9 cellular contexts compared by ENCODE assay signal in the genomic region with DNA sequence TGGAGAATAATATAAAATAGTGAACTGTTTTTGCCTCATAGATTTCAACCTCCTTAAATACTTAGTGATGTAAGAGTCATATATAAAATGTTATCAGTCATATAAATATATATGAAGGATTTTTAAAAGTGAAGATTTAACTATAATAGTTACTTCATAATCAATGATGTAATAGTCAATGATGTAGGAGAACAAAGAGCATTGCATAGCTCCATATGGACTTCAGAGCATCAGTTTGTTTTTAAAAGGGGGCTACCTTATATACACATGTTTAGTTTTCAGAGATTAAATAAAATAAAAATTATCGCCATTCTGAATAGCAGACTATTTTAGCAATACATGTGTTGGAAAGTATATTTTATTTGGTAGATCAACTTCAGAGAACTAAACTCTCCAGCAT. TPM values are rescaled to one million over a fixed set of nuclear protein-coding genes. Genes with fewer than 3 reads are reported as not detected.
DNase-seq lines count a peak whose midpoint lies in the region; ATAC-seq, FAIRE-seq and TF ChIP-seq lines count a peak whose summit lies in the region.
"Had no signal": no experiment of that assay in that cellular context is flagged by ENCODE, and none has a peak within 500 bp of the region (broad histone marks: within the 10 kb centered on the region; RNA-seq: fewer than 3 reads in every experiment).

No MANE protein-coding gene starts in this region.

- H3K27me3 Mint-ChIP-seq in activated naive CD4-positive, alpha-beta T cell treated with anti-CD3 and anti-CD28 coated beads, Interleukin-2, amount 50 U/mL, for 24 hours, result no peaks in the 10 kb centered on the region
- H3K27me3 Mint-ChIP-seq in activated CD4-positive, alpha-beta T cell treated with anti-CD3 and anti-CD28 coated beads, Interleukin-2, amount 10 ng/mL, durations not matched to agents 24 days and 14 days, result no peaks in the 10 kb centered on the region

- ATAC-seq in activated naive CD4-positive, alpha-beta T cell treated with anti-CD3 and anti-CD28 coated beads, Interleukin-2, amount 50 U/mL, for 72 hours, result no peak

- no peaks in the 10 kb centered on the region for H3K36me3 ChIP-seq in hepatocyte (replicated peaks; ENCODE audit: insufficient read depth, low read depth)
- H3K36me3 ChIP-seq in thymus (ENCODE audit: control insufficient read depth, insufficient read depth), result peaks cover 6% of the 10 kb centered on the region

- H3K9me3 Mint-ChIP-seq in activated naive CD4-positive, alpha-beta T cell treated with anti-CD3 and anti-CD28 coated beads, Interleukin-2, amount 50 U/mL, for 24 hours, result no peaks in the 10 kb centered on the region
- no peaks in the 10 kb centered on the region for H3K9me3 Mint-ChIP-seq in activated naive CD4-positive, alpha-beta T cell treated with anti-CD3 and anti-CD28 coated beads, Interleukin-2, amount 50 U/mL, for 72 hours
- no peaks in the 10 kb centered on the region for H3K9me3 Mint-ChIP-seq in activated CD4-positive, alpha-beta T cell treated with anti-CD3 and anti-CD28 coated beads, Interleukin-2, amount 10 ng/mL, durations not matched to agents 24 days and 14 days

- H2AFZ ChIP-seq in hepatocyte, result no peak overlapping the region

- H3K27me3 ChIP-seq in hepatocyte (no peaks in the 10 kb centered on the region), thymus (ENCODE audit: control insufficient read depth, insufficient read depth) (no peaks in the 10 kb centered on the region)

- H3K9me3 ChIP-seq in hepatocyte (ENCODE audit: low read depth), result no peaks in the 10 kb centered on the region
- H3K9me3 ChIP-seq in thymus (ENCODE audit: control insufficient read depth), result no peaks in the 10 kb centered on the region

- H3K4me3 ChIP-seq in hepatocyte (peak overlapping the region; percentile 79), thymus (ENCODE audit: low read length) (peak overlapping the region; percentile 32)

- H3K4me1 Mint-ChIP-seq in activated naive CD4-positive, alpha-beta T cell treated with anti-CD3 and anti-CD28 coated beads, Interleukin-2, amount 50 U/mL, for 24 hours, result peaks cover 43% of the 10 kb centered on the region
- peaks cover 24% of the 10 kb centered on the region for H3K4me1 Mint-ChIP-seq in activated CD4-positive, alpha-beta T cell treated with anti-CD3 and anti-CD28 coated beads, Interleukin-2, amount 10 ng/mL, durations not matched to agents 24 days and 14 days

- peaks cover 75% of the 10 kb centered on the region for H3K79me2 ChIP-seq in hepatocyte

- H4K20me1 ChIP-seq in hepatocyte (ENCODE audit: insufficient read depth, poor library complexity, severe bottlenecking), result peaks cover 4% of the 10 kb centered on the region

- WGBS in hepatocyte (ENCODE audit: low lambda C conversion rate, missing lambda C conversion rate), result 86% methylated on average over 1 of the region's 1 CpG
- 90% methylated on average over 1 of the region's 1 CpG for WGBS in thymus

- DNase-seq in activated naive CD4-positive, alpha-beta T cell treated with anti-CD3 and anti-CD28 coated beads, Interleukin-2, amount 50 U/mL, for 72 hours (ENCODE audit: low spot score in 2 of 2), result no peak
- DNase-seq in hepatocyte (ENCODE audit: low spot score) (no peak), urothelium cell line (ENCODE audit: low spot score) (no peak), iPS-NIHi7 (ENCODE audit: extremely low spot score) (no peak)
- no peak for DNase-seq in activated CD4-positive, alpha-beta T cell treated with anti-CD3 and anti-CD28 coated beads, Interleukin-2, amount 10 ng/mL, durations not matched to agents 24 days and 14 days
- DNase-seq: COR-L47 had no signal

- no peak for FAIRE-seq in urothelium cell line (lab: Jason Lieb, UNC)

- H3K27ac ChIP-seq in VCaP (peak overlapping the region; percentile 97; the same call in 1 of the 2 replicates), hepatocyte (no peak overlapping the region), thymus (ENCODE audit: low read depth) (no peak overlapping the region)

- peak overlapping the region; percentile 95 for H3K27ac Mint-ChIP-seq in activated naive CD4-positive, alpha-beta T cell treated with anti-CD3 and anti-CD28 coated beads, Interleukin-2, amount 50 U/mL, for 24 hours
- H3K27ac Mint-ChIP-seq in activated naive CD4-positive, alpha-beta T cell treated with anti-CD3 and anti-CD28 coated beads, Interleukin-2, amount 50 U/mL, for 72 hours, result peak overlapping the region in 1 of 2 donors; percentile 2
- no peak overlapping the region for H3K27ac Mint-ChIP-seq in activated CD4-positive, alpha-beta T cell treated with anti-CD3 and anti-CD28 coated beads, Interleukin-2, amount 10 ng/mL, durations not matched to agents 24 days and 14 days

- no peak overlapping the region for H3K4me3 Mint-ChIP-seq in activated naive CD4-positive, alpha-beta T cell treated with anti-CD3 and anti-CD28 coated beads, Interleukin-2, amount 50 U/mL, for 24 hours
- H3K4me3 Mint-ChIP-seq in activated CD4-positive, alpha-beta T cell treated with anti-CD3 and anti-CD28 coated beads, Interleukin-2, amount 10 ng/mL, durations not matched to agents 24 days and 14 days, result no peak overlapping the region

- peak overlapping the region; percentile 77 for H3K4me2 ChIP-seq in hepatocyte

- intact Hi-C loops in activated CD4-positive, alpha-beta T cell treated with anti-CD3 and anti-CD28 coated beads, Interleukin-2, amount 10 ng/mL, durations not matched to agents 24 days and 14 days (cut with micrococcal nuclease), result loop anchor here (2.0 to 10.0 kb wide), 4 partner anchors 13 to 761 kb away; partner anchors contain the start of gene ARHGAP12

- no peaks in the 10 kb centered on the region for H3K9me2 ChIP-seq in hepatocyte (replicated peaks; ENCODE audit: insufficient read depth)

- TF ChIP-seq CTCF in VCaP (conservative IDR thresholded peaks at IDR 0.05) (no peak), hepatocyte (IDR thresholded peaks at IDR 0.05; ENCODE audit: poor library complexity) (no peak)

- peaks cover 2% of the 10 kb centered on the region for H3K36me3 Mint-ChIP-seq in activated naive CD4-positive, alpha-beta T cell treated with anti-CD3 and anti-CD28 coated beads, Interleukin-2, amount 50 U/mL, for 24 hours
- peaks cover 0 to 7% of the 10 kb centered on the region in 2 donors for H3K36me3 Mint-ChIP-seq in activated naive CD4-positive, alpha-beta T cell treated with anti-CD3 and anti-CD28 coated beads, Interleukin-2, amount 50 U/mL, for 72 hours
- peaks cover 20% of the 10 kb centered on the region for H3K36me3 Mint-ChIP-seq in activated CD4-positive, alpha-beta T cell treated with anti-CD3 and anti-CD28 coated beads, Interleukin-2, amount 10 ng/mL, durations not matched to agents 24 days and 14 days (ENCODE audit: low read depth)

- peaks cover 4% of the 10 kb centered on the region for H3K4me1 ChIP-seq in hepatocyte (ENCODE audit: insufficient read depth)
- H3K4me1 ChIP-seq in thymus (ENCODE audit: control insufficient read depth, insufficient read depth, low read length), result peaks cover 8% of the 10 kb centered on the region

RNA-seq across cellular contexts. Expression of gene EPC1, which starts 29.1 kb away (rescaled TPM):
- 10 to 100 TPM; 28.3 to 40.2 TPM for total RNA-seq in activated naive CD4-positive, alpha-beta T cell treated with anti-CD3 and anti-CD28 coated beads, Interleukin-2, amount 50 U/mL, for 72 hours
- 31.4 and 36.3 TPM in 2 replicates for total RNA-seq in hepatocyte
- polyA plus RNA-seq in hepatocyte (19.4 and 19.8 TPM in 2 replicates), thymus (35.2 TPM)
- 32.3 and 34.3 TPM in 2 replicates for total RNA-seq in activated CD4-positive, alpha-beta T cell treated with anti-CD3 and anti-CD28 coated beads, Interleukin-2, amount 10 ng/mL, durations not matched to agents 24 days and 14 days
